ENCODE assay signal across 1 cellular context in the genomic region with DNA sequence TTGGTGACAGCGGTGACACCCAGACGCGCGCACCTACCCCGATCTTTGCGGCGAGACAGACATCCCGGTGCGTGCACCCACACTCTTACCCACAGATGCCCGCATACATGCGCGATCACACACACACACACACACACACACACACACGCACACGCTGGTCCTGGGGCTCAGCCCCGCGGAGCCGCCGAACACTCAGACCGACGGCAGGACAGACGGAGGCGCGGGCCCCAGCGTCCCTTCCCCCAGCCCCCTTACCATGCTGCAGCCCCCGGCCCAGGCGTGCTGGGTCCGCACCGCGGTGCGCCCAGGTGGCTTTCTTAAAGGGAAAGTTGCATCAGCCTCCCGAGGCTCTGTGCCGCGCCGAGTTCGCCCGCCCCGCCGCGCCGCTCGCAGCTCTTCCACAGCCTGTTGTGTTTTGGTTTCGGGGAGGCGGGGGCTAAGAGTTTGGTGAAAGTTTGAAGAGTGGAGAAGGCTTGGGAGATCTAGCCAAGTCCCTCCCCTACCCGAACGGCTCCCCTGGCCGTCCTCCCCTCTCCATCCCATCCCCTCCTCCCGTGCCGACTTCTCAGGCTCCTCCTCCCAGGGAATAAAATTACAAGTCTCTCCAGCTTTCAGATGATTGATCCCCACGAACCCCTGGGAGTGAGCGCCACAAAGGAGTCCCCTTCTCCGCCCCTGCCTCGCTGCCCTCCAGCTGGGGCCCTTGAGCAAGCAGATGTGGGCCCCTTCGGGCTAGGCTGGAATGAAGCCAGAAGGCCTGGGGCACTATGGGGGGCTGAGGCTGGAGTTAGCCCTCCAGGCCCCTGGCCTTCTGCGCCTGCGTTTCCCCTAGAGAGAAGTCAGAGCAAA.
TF ChIP-seq lines count a peak whose summit lies in the region.

Gene SLC6A9 (minus strand): TSS at position 412 of the 849 bp plus-strand sequence. CDS start 7,185 bp downstream, outside the sequence.

TF ChIP-seq in HEK293, 187 proteins besides CTCF, POLR2A, EP300 and RAD21 (continued from another document and continues in another):
- TF ChIP-seq HIC1 (tag by site-specific recombination; IDR thresholded peaks at IDR 0.05) (peak; percentile 64), ZNF610 (tag by site-specific recombination; IDR thresholded peaks at IDR 0.05; ENCODE audit: borderline replicate concordance) (peak; percentile 90), ZEB2 (tag by site-specific recombination; IDR thresholded peaks at IDR 0.05) (peak; percentile 44), GLIS2 (tag by site-specific recombination; IDR thresholded peaks at IDR 0.05) (peak; percentile 16; the same call in 1 of the 2 replicates), ZNF423 (tag by site-specific recombination; IDR thresholded peaks at IDR 0.05) (peak; percentile 85), GLIS1 (tag by site-specific recombination; IDR thresholded peaks at IDR 0.05) (peak; percentile 66), ZNF629 (tag by site-specific recombination; IDR thresholded peaks at IDR 0.05) (no peak), ZIC2 (tag by site-specific recombination; IDR thresholded peaks at IDR 0.05) (peak; percentile 84), ZNF76 (tag by site-specific recombination; IDR thresholded peaks at IDR 0.05; ENCODE audit: borderline replicate concordance, low read depth) (0 out of 2 replicates have a peak, but pooled peaks have one; percentile 67), ZBTB20 (tag by site-specific recombination; IDR thresholded peaks at IDR 0.05) (peak; percentile 72), ZNF391 (tag by site-specific recombination; IDR thresholded peaks at IDR 0.05; ENCODE audit: borderline replicate concordance, low read depth) (no peak), GFI1B (tag by site-specific recombination; IDR thresholded peaks at IDR 0.05) (no peak; the same call in 1 of the 2 replicates), IKZF3 (tag by site-specific recombination; IDR thresholded peaks at IDR 0.05) (peak; percentile 80; the same call in 1 of the 2 replicates), ZNF184 (tag by site-specific recombination; IDR thresholded peaks at IDR 0.05) (no peak), HOXD13 (CRISPR knock-in tag; IDR thresholded peaks at IDR 0.05; ENCODE audit: borderline replicate concordance) (no peak), ZNF221 (tag by site-specific recombination; IDR thresholded peaks at IDR 0.05; ENCODE audit: borderline replicate concordance) (no peak), ZNF239 (tag by site-specific recombination; IDR thresholded peaks at IDR 0.05) (no peak), KLF17 (tag by site-specific recombination; IDR thresholded peaks at IDR 0.05) (no peak), ZBTB1 (tag by site-specific recombination; IDR thresholded peaks at IDR 0.05) (peak; percentile 84; the same call in 1 of the 2 replicates), ZSCAN30 (tag by site-specific recombination; IDR thresholded peaks at IDR 0.05) (peak; percentile 35; the same call in 1 of the 2 replicates), REPIN1 (tag by site-specific recombination; IDR thresholded peaks at IDR 0.05; ENCODE audit: low read depth) (0 out of 2 replicates have a peak, but pooled peaks have one; percentile 35), ZFP41 (tag by site-specific recombination; IDR thresholded peaks at IDR 0.05; ENCODE audit: borderline replicate concordance) (peak; percentile 68; the same call in 1 of the 2 replicates), ZBTB8A (tag by site-specific recombination; IDR thresholded peaks at IDR 0.05) (peak; percentile 82), KLF7 (tag by site-specific recombination; IDR thresholded peaks at IDR 0.05; ENCODE audit: borderline replicate concordance) (peak; percentile 55; the same call in 1 of the 2 replicates), YY1 (tag by site-specific recombination; IDR thresholded peaks at IDR 0.05) (no peak), ZNF645 (tag by site-specific recombination; IDR thresholded peaks at IDR 0.05) (no peak), ZFP69B (tag by site-specific recombination; IDR thresholded peaks at IDR 0.05) (peak; percentile 81), ZNF302 (tag by site-specific recombination; IDR thresholded peaks at IDR 0.05; ENCODE audit: low read depth) (no peak), INSM2 (tag by site-specific recombination; IDR thresholded peaks at IDR 0.05) (no peak), ZSCAN16 (tag by site-specific recombination; IDR thresholded peaks at IDR 0.05) (no peak), ZNF704 (tag by site-specific recombination; IDR thresholded peaks at IDR 0.05) (no peak), KLF8 (tag by site-specific recombination; IDR thresholded peaks at IDR 0.05) (peak; percentile 28; the same call in 1 of the 2 replicates), SP7 (tag by site-specific recombination; IDR thresholded peaks at IDR 0.05) (no peak; the same call in 1 of the 2 replicates), ZNF398 (tag by site-specific recombination; IDR thresholded peaks at IDR 0.05) (peak; percentile 87), KLF16 (tag by site-specific recombination; IDR thresholded peaks at IDR 0.05) (peak; percentile 73)
- TF ChIP-seq, protein P1, sequence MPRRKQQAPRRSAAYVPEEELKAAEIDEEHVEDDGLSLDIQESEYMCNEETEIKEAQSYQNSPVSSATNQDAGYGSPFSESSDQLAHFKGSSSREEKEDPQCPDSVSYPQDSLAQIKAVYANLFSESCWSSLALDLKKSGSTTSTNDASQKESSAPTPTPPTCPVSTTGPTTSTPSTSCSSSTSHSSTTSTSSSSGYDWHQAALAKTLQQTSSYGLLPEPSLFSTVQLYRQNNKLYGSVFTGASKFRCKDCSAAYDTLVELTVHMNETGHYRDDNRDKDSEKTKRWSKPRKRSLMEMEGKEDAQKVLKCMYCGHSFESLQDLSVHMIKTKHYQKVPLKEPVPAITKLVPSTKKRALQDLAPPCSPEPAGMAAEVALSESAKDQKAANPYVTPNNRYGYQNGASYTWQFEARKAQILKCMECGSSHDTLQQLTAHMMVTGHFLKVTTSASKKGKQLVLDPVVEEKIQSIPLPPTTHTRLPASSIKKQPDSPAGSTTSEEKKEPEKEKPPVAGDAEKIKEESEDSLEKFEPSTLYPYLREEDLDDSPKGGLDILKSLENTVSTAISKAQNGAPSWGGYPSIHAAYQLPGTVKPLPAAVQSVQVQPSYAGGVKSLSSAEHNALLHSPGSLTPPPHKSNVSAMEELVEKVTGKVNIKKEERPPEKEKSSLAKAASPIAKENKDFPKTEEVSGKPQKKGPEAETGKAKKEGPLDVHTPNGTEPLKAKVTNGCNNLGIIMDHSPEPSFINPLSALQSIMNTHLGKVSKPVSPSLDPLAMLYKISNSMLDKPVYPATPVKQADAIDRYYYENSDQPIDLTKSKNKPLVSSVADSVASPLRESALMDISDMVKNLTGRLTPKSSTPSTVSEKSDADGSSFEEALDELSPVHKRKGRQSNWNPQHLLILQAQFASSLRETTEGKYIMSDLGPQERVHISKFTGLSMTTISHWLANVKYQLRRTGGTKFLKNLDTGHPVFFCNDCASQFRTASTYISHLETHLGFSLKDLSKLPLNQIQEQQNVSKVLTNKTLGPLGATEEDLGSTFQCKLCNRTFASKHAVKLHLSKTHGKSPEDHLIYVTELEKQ (tag by site-specific recombination; IDR thresholded peaks at IDR 0.05; ENCODE audit: borderline replicate concordance): 0 out of 2 replicates have a peak, but pooled peaks have one; percentile 26
- TF ChIP-seq, protein P2, sequence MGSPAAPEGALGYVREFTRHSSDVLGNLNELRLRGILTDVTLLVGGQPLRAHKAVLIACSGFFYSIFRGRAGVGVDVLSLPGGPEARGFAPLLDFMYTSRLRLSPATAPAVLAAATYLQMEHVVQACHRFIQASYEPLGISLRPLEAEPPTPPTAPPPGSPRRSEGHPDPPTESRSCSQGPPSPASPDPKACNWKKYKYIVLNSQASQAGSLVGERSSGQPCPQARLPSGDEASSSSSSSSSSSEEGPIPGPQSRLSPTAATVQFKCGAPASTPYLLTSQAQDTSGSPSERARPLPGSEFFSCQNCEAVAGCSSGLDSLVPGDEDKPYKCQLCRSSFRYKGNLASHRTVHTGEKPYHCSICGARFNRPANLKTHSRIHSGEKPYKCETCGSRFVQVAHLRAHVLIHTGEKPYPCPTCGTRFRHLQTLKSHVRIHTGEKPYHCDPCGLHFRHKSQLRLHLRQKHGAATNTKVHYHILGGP (tag by site-specific recombination; IDR thresholded peaks at IDR 0.05): no peak
- TF ChIP-seq, protein P3, sequence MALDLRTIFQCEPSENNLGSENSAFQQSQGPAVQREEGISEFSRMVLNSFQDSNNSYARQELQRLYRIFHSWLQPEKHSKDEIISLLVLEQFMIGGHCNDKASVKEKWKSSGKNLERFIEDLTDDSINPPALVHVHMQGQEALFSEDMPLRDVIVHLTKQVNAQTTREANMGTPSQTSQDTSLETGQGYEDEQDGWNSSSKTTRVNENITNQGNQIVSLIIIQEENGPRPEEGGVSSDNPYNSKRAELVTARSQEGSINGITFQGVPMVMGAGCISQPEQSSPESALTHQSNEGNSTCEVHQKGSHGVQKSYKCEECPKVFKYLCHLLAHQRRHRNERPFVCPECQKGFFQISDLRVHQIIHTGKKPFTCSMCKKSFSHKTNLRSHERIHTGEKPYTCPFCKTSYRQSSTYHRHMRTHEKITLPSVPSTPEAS (tag by site-specific recombination; IDR thresholded peaks at IDR 0.05): peak; percentile 96
- TF ChIP-seq, protein P4, sequence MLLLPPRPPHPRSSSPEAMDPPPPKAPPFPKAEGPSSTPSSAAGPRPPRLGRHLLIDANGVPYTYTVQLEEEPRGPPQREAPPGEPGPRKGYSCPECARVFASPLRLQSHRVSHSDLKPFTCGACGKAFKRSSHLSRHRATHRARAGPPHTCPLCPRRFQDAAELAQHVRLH (tag by site-specific recombination; IDR thresholded peaks at IDR 0.05): peak; percentile 22; the same call in 1 of the 2 replicates
